Comparison of ENCODE assay signal across 27 cellular contexts in genomic region chr11:73294604-73295003, GRCh38. TPM values are rescaled to one million over a fixed set of nuclear protein-coding genes. Genes with fewer than 3 reads are reported as not detected.
"Had no signal": no experiment of that assay in that cellular context is flagged by ENCODE, and none has a peak within 500 bp of the region (broad histone marks: within the 10 kb centered on the region; RNA-seq: fewer than 3 reads in every experiment).

No MANE protein-coding gene starts in this region.

- H2AFZ ChIP-seq: parathyroid adenoma had no signal

- H3K9me3 ChIP-seq: ascending aorta, neutrophil, psoas muscle, sigmoid colon, stomach, suprapubic skin, tibial artery had no signal

- H3K36me3 ChIP-seq: ascending aorta, brain microvascular endothelial cell, neutrophil, sigmoid colon, stomach, suprapubic skin, tibial artery had no signal

- H3K4me3 ChIP-seq: ascending aorta, psoas muscle, sigmoid colon, stomach, suprapubic skin, tibial artery had no signal

- H3K4me1 ChIP-seq: parathyroid adenoma, psoas muscle had no signal

- H3K36me3 Mint-ChIP-seq: activated naive CD4-positive, alpha-beta T cell treated with anti-CD3 and anti-CD28 coated beads, Interleukin-2, amount 10 ng/mL, durations not matched to agents 7 days and 5 days; activated naive CD8-positive, alpha-beta T cell treated with anti-CD3 and anti-CD28 coated beads, Interleukin-2, amount 10 ng/mL, durations not matched to agents 7 days and 5 days; mesothelial cell of epicardium; naive B cell; stimulated activated naive B cell treated with anti-CD40 and anti-IgM and Interleukin-4, amounts not matched to agents 10 μg/mL and 1 μg/mL and 100 μg/mL, for 72 hours had no signal

- DNase-seq: activated CD4-positive, alpha-beta T cell treated with anti-CD3 and anti-CD28 coated beads for 48 hours; activated CD4-positive, alpha-beta T cell treated with anti-CD3 and anti-CD28 coated beads, Interleukin-2, amount 50 U/mL, for 48 hours; activated CD8-positive, alpha-beta memory T cell treated with anti-CD3 and anti-CD28 coated beads for 24 hours; activated effector memory CD4-positive, alpha-beta T cell treated with Interleukin-2 at 50 U/mL for 16 hours; activated naive CD4-positive, alpha-beta T cell treated with anti-CD3 and anti-CD28 coated beads, Interleukin-2, amount 10 ng/mL, durations not matched to agents 7 days and 5 days; activated naive CD8-positive, alpha-beta T cell treated with anti-CD3 and anti-CD28 coated beads, Interleukin-2, amount 10 ng/mL, durations not matched to agents 7 days and 5 days; cortex of kidney; effector memory CD8-positive, alpha-beta T cell; head of caudate nucleus; left ventricle myocardium superior; naive B cell; nephron progenitor cell; psoas muscle; sigmoid colon; small intestine; stimulated activated CD4-positive, alpha-beta T cell treated with anti-CD3 and anti-CD28 coated beads, Interleukin-15, amount 100 ng/mL, for 24 hours; stimulated activated CD4-positive, alpha-beta T cell treated with anti-CD3 and anti-CD28 coated beads, Interleukin-2, amount 100 ng/mL, for 24 hours; stimulated activated naive B cell treated with anti-CD40 and anti-IgM and Interleukin-4, amounts not matched to agents 10 μg/mL and 1 μg/mL and 100 μg/mL, for 72 hours; stomach; T-helper 1 cell; tibial artery had no signal

- H3K27me3 ChIP-seq: ascending aorta, brain microvascular endothelial cell, neutrophil, sigmoid colon, suprapubic skin, tibial artery had no signal

- H3K27ac Mint-ChIP-seq: activated naive CD4-positive, alpha-beta T cell treated with anti-CD3 and anti-CD28 coated beads, Interleukin-2, amount 10 ng/mL, durations not matched to agents 7 days and 5 days; activated naive CD8-positive, alpha-beta T cell treated with anti-CD3 and anti-CD28 coated beads, Interleukin-2, amount 10 ng/mL, durations not matched to agents 7 days and 5 days; effector memory CD8-positive, alpha-beta T cell; mesothelial cell of epicardium; naive B cell; nephron progenitor cell; stimulated activated naive B cell treated with anti-CD40 and anti-IgM and Interleukin-4, amounts not matched to agents 10 μg/mL and 1 μg/mL and 100 μg/mL, for 72 hours had no signal

- H3K4me1 Mint-ChIP-seq: activated naive CD4-positive, alpha-beta T cell treated with anti-CD3 and anti-CD28 coated beads, Interleukin-2, amount 10 ng/mL, durations not matched to agents 7 days and 5 days; activated naive CD8-positive, alpha-beta T cell treated with anti-CD3 and anti-CD28 coated beads, Interleukin-2, amount 10 ng/mL, durations not matched to agents 7 days and 5 days had no signal

- H3K27ac ChIP-seq: ascending aorta, brain microvascular endothelial cell, parathyroid adenoma, psoas muscle, sigmoid colon, stomach, suprapubic skin had no signal

- H3K79me2 ChIP-seq: parathyroid adenoma had no signal

- H3K4me3 Mint-ChIP-seq: activated naive CD4-positive, alpha-beta T cell treated with anti-CD3 and anti-CD28 coated beads, Interleukin-2, amount 10 ng/mL, durations not matched to agents 7 days and 5 days; activated naive CD8-positive, alpha-beta T cell treated with anti-CD3 and anti-CD28 coated beads, Interleukin-2, amount 10 ng/mL, durations not matched to agents 7 days and 5 days; effector memory CD8-positive, alpha-beta T cell; mesothelial cell of epicardium; naive B cell; nephron progenitor cell; stimulated activated naive B cell treated with anti-CD40 and anti-IgM and Interleukin-4, amounts not matched to agents 10 μg/mL and 1 μg/mL and 100 μg/mL, for 72 hours had no signal

- H3K9me3 Mint-ChIP-seq: activated naive CD4-positive, alpha-beta T cell treated with anti-CD3 and anti-CD28 coated beads, Interleukin-2, amount 10 ng/mL, durations not matched to agents 7 days and 5 days; activated naive CD8-positive, alpha-beta T cell treated with anti-CD3 and anti-CD28 coated beads, Interleukin-2, amount 10 ng/mL, durations not matched to agents 7 days and 5 days; effector memory CD8-positive, alpha-beta T cell; mesothelial cell of epicardium; naive B cell; nephron progenitor cell; stimulated activated naive B cell treated with anti-CD40 and anti-IgM and Interleukin-4, amounts not matched to agents 10 μg/mL and 1 μg/mL and 100 μg/mL, for 72 hours had no signal

- H3K9ac ChIP-seq: parathyroid adenoma had no signal

RNA-seq across cellular contexts. Expression of gene ARHGEF17, which starts 13.5 kb away (rescaled TPM):
- total RNA-seq: activated naive CD8-positive, alpha-beta T cell treated with anti-CD3 and anti-CD28 coated beads, Interleukin-2, amount 10 ng/mL, durations not matched to agents 7 days and 5 days had no signal
